ENCODE assay signal across 14 cellular contexts in the genomic region with DNA sequence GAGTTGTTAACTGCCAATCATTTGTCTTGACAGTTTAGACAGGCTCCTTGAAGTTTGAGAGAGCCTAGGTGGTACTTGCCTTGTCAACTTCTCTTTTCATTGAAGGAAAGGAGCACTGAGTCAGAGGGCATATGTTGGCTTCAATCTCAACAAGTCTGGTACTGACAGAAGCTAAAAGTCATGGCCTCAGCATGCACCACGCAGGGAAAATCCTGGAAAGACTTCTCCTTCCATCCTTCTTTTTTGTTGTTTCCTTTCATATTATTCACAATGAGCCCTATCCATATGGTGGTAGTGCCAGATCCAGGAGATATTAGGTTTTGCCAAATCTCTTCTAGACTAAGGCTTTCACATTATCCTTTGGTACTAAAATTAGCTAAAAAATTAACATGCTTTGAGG.
DNase-seq lines count a peak whose midpoint lies in the region; ATAC-seq and TF ChIP-seq lines count a peak whose summit lies in the region.
"Had no signal": no experiment of that assay in that cellular context is flagged by ENCODE, and none has a peak within 500 bp of the region (broad histone marks: within the 10 kb centered on the region; RNA-seq: fewer than 3 reads in every experiment).

No MANE protein-coding gene starts in this region.

- CTCF ChIA-PET in HEK293T (lab: Yijun Ruan, JAX), result interaction anchor here (0.5 kb wide), 1 partner anchor 120 kb away, joined by 4 read pairs; no protein-coding TSS in a partner anchor

- H3K4me1 ChIP-seq in OCI-LY3 (ENCODE audit: low read length) (no peaks in the 10 kb centered on the region), colonic mucosa (no peaks in the 10 kb centered on the region), osteoblast (ENCODE audit: insufficient read depth, low read length) (no peaks in the 10 kb centered on the region)
- H3K4me1 ChIP-seq: BLaER1 treated with 17β-estradiol and CSF1 and Interleukin-3, amounts not matched to agents 10 nM and 100 nM had no signal

- TF ChIP-seq CTCF in OCI-LY3 (IDR thresholded peaks at IDR 0.05; ENCODE audit: low read depth, low read length) (no peak), colonic mucosa (IDR thresholded peaks at IDR 0.05) (no peak), osteoblast (IDR thresholded peaks at IDR 0.05; ENCODE audit: extremely low read depth, low read depth, low read length) (no peak)

- H2AFZ ChIP-seq in OCI-LY3 (ENCODE audit: low read depth, low read length), result 0 out of 2 replicates have a peak overlapping the region, but pooled peaks have one; percentile 22
- H2AFZ ChIP-seq in osteoblast (ENCODE audit: low read length), result no peak overlapping the region

- H3K27ac ChIP-seq in OCI-LY3 (ENCODE audit: low read length) (no peak overlapping the region), colonic mucosa (no peak overlapping the region), osteoblast (ENCODE audit: low read depth, low read length) (no peak overlapping the region)
- H3K27ac ChIP-seq: BLaER1 treated with 17β-estradiol and CSF1 and Interleukin-3, amounts not matched to agents 10 nM and 100 nM; HL-60 had no signal

- no peaks in the 10 kb centered on the region for H3K79me2 ChIP-seq in OCI-LY3 (ENCODE audit: low read length)
- H3K79me2 ChIP-seq in osteoblast (ENCODE audit: insufficient read depth, low read length), result no peaks in the 10 kb centered on the region

- intact Hi-C loops in colonic mucosa (cut with DNase I), result no loop called here

- H3K27me3 ChIP-seq in OCI-LY3 (ENCODE audit: low read depth, low read length) (no peaks in the 10 kb centered on the region), colonic mucosa (no peaks in the 10 kb centered on the region), osteoblast (ENCODE audit: insufficient read depth, low read length) (no peaks in the 10 kb centered on the region)
- H3K27me3 ChIP-seq: BLaER1 treated with 17β-estradiol and CSF1 and Interleukin-3, amounts not matched to agents 10 nM and 100 nM had no signal

- no peak overlapping the region for H3K9ac ChIP-seq in OCI-LY3 (ENCODE audit: low read length)
- H3K9ac ChIP-seq in colonic mucosa (ENCODE audit: low read depth in 2 of 2, low read length in 2 of 2), result no peak overlapping the region
- H3K9ac ChIP-seq: BLaER1 treated with 17β-estradiol and CSF1 and Interleukin-3, amounts not matched to agents 10 nM and 100 nM had no signal

- POLR2A ChIA-PET in HEK293T (lab: Yijun Ruan, JAX), result no interaction called here

- no peak overlapping the region for H3K4me2 ChIP-seq in OCI-LY3 (ENCODE audit: low read length)
- no peak overlapping the region for H3K4me2 ChIP-seq in osteoblast (ENCODE audit: insufficient read depth, low read length)
- H3K4me2 ChIP-seq: BLaER1 treated with 17β-estradiol and CSF1 and Interleukin-3, amounts not matched to agents 10 nM and 100 nM had no signal

- H3K36me3 ChIP-seq in OCI-LY3 (replicated peaks; ENCODE audit: low read depth, low read length), result no peaks in the 10 kb centered on the region
- H3K36me3 ChIP-seq in colonic mucosa, result no peaks in the 10 kb centered on the region
- H3K36me3 ChIP-seq in osteoblast (ENCODE audit: insufficient read depth, low read length), result no peaks in the 10 kb centered on the region
- H3K36me3 ChIP-seq: BLaER1 treated with 17β-estradiol and CSF1 and Interleukin-3, amounts not matched to agents 10 nM and 100 nM; HAP-1 had no signal

- no peaks in the 10 kb centered on the region for H4K20me1 ChIP-seq in OCI-LY3 (ENCODE audit: insufficient read depth, low read length)
- no peaks in the 10 kb centered on the region for H4K20me1 ChIP-seq in osteoblast (ENCODE audit: insufficient read depth, low read length)
- H4K20me1 ChIP-seq: BLaER1 treated with 17β-estradiol and CSF1 and Interleukin-3, amounts not matched to agents 10 nM and 100 nM had no signal

- in situ Hi-C loops in G401 (cut with HindIII; ENCODE audit: low sequenced_read_pairs), result no loop called here

- H3K4me3 ChIP-seq in OCI-LY3 (ENCODE audit: low read length) (no peak overlapping the region), colonic mucosa (no peak overlapping the region), osteoblast (ENCODE audit: insufficient read depth, low read length) (no peak overlapping the region)
- H3K4me3 ChIP-seq: BLaER1 treated with 17β-estradiol and CSF1 and Interleukin-3, amounts not matched to agents 10 nM and 100 nM; HAP-1 had no signal

- no peak for ATAC-seq in HG02588 (IDR thresholded peaks at IDR 0.05; ENCODE audit: unreplicated experiment)
- ATAC-seq: CD8-positive, alpha-beta T cell had no signal

- H3K9me3 ChIP-seq in OCI-LY3 (ENCODE audit: insufficient read depth, low read length) (no peaks in the 10 kb centered on the region), colonic mucosa (no peaks in the 10 kb centered on the region), osteoblast (ENCODE audit: low read depth, low read length) (no peaks in the 10 kb centered on the region)
- H3K9me3 ChIP-seq: BLaER1 treated with 17β-estradiol and CSF1 and Interleukin-3, amounts not matched to agents 10 nM and 100 nM; HAP-1 had no signal

- DNase-seq in G401 (ENCODE audit: low spot score) (peak; percentile 80), HEK293T (ENCODE audit: extremely low spot score) (no peak), cerebellum (ENCODE audit: low spot score) (peak; percentile 35), colonic mucosa (no peak), osteoblast (ENCODE audit: insufficient read length, low spot score, missing footprints) (no peak), activated gamma-delta T cell (lab: John Stamatoyannopoulos, UW) (no peak)
- DNase-seq: Calu3; CD8-positive, alpha-beta T cell; GDM1 had no signal

TF ChIP-seq in HEK293T, 16 proteins besides CTCF, POLR2A, EP300 and RAD21:
- TF ChIP-seq L3MBTL2 (conservative IDR thresholded peaks at IDR 0.05) (no peak), BHLHE40 (IDR thresholded peaks at IDR 0.05; ENCODE audit: borderline replicate concordance) (no peak), ZNF384 (IDR thresholded peaks at IDR 0.05) (no peak)
- TF ChIP-seq, protein P1, sequence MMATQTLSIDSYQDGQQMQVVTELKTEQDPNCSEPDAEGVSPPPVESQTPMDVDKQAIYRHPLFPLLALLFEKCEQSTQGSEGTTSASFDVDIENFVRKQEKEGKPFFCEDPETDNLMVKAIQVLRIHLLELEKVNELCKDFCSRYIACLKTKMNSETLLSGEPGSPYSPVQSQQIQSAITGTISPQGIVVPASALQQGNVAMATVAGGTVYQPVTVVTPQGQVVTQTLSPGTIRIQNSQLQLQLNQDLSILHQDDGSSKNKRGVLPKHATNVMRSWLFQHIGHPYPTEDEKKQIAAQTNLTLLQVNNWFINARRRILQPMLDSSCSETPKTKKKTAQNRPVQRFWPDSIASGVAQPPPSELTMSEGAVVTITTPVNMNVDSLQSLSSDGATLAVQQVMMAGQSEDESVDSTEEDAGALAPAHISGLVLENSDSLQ (IDR thresholded peaks at IDR 0.05), result peak; percentile 15; the same call in 1 of the 2 replicates

Comparison
In these comparisons a context has a peak if more than half of its experiments do, and no peak if none do; other contexts are left out.
1. DNase-seq: peak in G401 (single experiment) and cerebellum (single experiment); none in HEK293T (single experiment), colonic mucosa (single experiment), osteoblast (single experiment) and activated gamma-delta T cell (single experiment).